ENCODE assay signal across 8 cellular contexts in genomic region chr6:121055572-121056163, GRCh38.
DNase-seq lines count a peak whose midpoint lies in the region; ATAC-seq, FAIRE-seq and TF ChIP-seq lines count a peak whose summit lies in the region.

No MANE protein-coding gene starts in this region.

- no peaks in the 10 kb centered on the region for H3K4me1 Mint-ChIP-seq in Caco-2 (ENCODE audit: low read depth, unreplicated experiment)
- H3K4me1 Mint-ChIP-seq in brain: no peaks in the 10 kb centered on the region

- CTCF ChIA-PET in Caco-2 (lab: Charles Lee): interaction anchor here (0.5 to 1.3 kb wide), 3 partner anchors 250 to 1427 kb away, joined by 3 to 11 read pairs (median 3); no protein-coding TSS in a partner anchor

- H3K4me3 Mint-ChIP-seq in Caco-2 (ENCODE audit: unreplicated experiment) (no peak overlapping the region), brain (no peak overlapping the region)

- no peaks in the 10 kb centered on the region for H3K27me3 ChIP-seq in Caco-2 (replicated peaks; ENCODE audit: control insufficient read depth, insufficient read depth, low read length)
- H3K27me3 ChIP-seq in upper lobe of right lung: no peaks in the 10 kb centered on the region

- H3K27me3 Mint-ChIP-seq in Caco-2 (ENCODE audit: insufficient read depth, unreplicated experiment) (no peaks in the 10 kb centered on the region), brain (peaks cover 7% of the 10 kb centered on the region)

- peak; percentile 85 for ATAC-seq in GM18907 (IDR thresholded peaks at IDR 0.05; ENCODE audit: unreplicated experiment)
- ATAC-seq in HG03103 (IDR thresholded peaks at IDR 0.05; ENCODE audit: low read depth, unreplicated experiment): peak; percentile 59
- ATAC-seq in upper lobe of right lung: peak; percentile 89
- ATAC-seq in HG02571 (IDR thresholded peaks at IDR 0.05; ENCODE audit: unreplicated experiment): no peak

- H3K9me3 ChIP-seq in Caco-2 (no peaks in the 10 kb centered on the region), kidney (ENCODE audit: control insufficient read depth in 1 of 2, low read length in 2 of 2) (no peaks in the 10 kb centered on the region), upper lobe of right lung (no peaks in the 10 kb centered on the region)

- intact Hi-C loops in Caco-2 (cut with micrococcal nuclease; ENCODE audit: unreplicated experiment) (loop anchor here (1.0 to 2.0 kb wide), 5 partner anchors 167 to 1129 kb away; no protein-coding TSS in a partner anchor), kidney (cut with DNase I) (no loop called here), upper lobe of right lung (cut with DNase I) (no loop called here)

- no peak overlapping the region for H3K9ac ChIP-seq in kidney (ENCODE audit: low read length in 2 of 2)

- H3K4me1 ChIP-seq in Caco-2 (no peaks in the 10 kb centered on the region), kidney (ENCODE audit: control insufficient read depth in 1 of 2, insufficient read depth in 1 of 2, low read depth in 1 of 2, low read length in 2 of 2) (no peaks in the 10 kb centered on the region), upper lobe of right lung (no peaks in the 10 kb centered on the region)

- peak in 1 of 2 experiments; percentile 60 for DNase-seq in Caco-2
- peak; percentile 26 to 64 for DNase-seq in NCI-H446 (lab: John Stamatoyannopoulos, UW)
- no peak for DNase-seq in kidney
- no peak for DNase-seq in upper lobe of right lung

- H3K9me3 Mint-ChIP-seq in Caco-2 (ENCODE audit: unreplicated experiment): no peaks in the 10 kb centered on the region
- H3K9me3 Mint-ChIP-seq in brain: no peaks in the 10 kb centered on the region

- H3K36me3 ChIP-seq in Caco-2 (ENCODE audit: control insufficient read depth, insufficient read depth, low read length) (no peaks in the 10 kb centered on the region), kidney (ENCODE audit: control insufficient read depth in 1 of 2, insufficient read depth in 2 of 2, low read length in 2 of 2) (no peaks in the 10 kb centered on the region), upper lobe of right lung (no peaks in the 10 kb centered on the region)

- H3K27ac ChIP-seq in kidney (ENCODE audit: low read depth in 2 of 2, low read length in 2 of 2) (no peak overlapping the region), upper lobe of right lung (no peak overlapping the region)

- no peak for FAIRE-seq in kidney (lab: Jason Lieb, UNC)

- no TSS peak for BruUV-seq in Caco-2 (replicated peaks; lab: Mats Ljungman, UMichigan)

- H3K27ac Mint-ChIP-seq in Caco-2 (ENCODE audit: unreplicated experiment): no peak overlapping the region
- no peak overlapping the region for H3K27ac Mint-ChIP-seq in brain

- POLR2A ChIA-PET in Caco-2 (lab: Charles Lee): no interaction called here

- TF ChIP-seq CTCF in Caco-2 (IDR thresholded peaks at IDR 0.05; ENCODE audit: insufficient read depth in 1 of 2, low read depth in 1 of 2, low read length in 1 of 2, severe bottlenecking in 1 of 2, unreplicated experiment in 1 of 2) (peak; percentile 64 to 69), brain (conservative IDR thresholded peaks at IDR 0.05) (peak; percentile 73 to 81), kidney (IDR thresholded peaks at IDR 0.05; ENCODE audit: borderline replicate concordance, extremely low read depth, insufficient read depth) (peak; percentile 46), upper lobe of right lung (IDR thresholded peaks at IDR 0.05) (peak; percentile 70)

- H3K4me3 ChIP-seq in Caco-2 (ENCODE audit: low read depth, low read length) (no peak overlapping the region), kidney (ENCODE audit: low read length in 2 of 2) (no peak overlapping the region), upper lobe of right lung (no peak overlapping the region)

- H3K36me3 Mint-ChIP-seq in Caco-2 (ENCODE audit: insufficient read depth, unreplicated experiment) (no peaks in the 10 kb centered on the region), brain (no peaks in the 10 kb centered on the region)

Comparison
In these comparisons a context has a peak if more than half of its experiments do, and no peak if none do; other contexts are left out.
1. DNase-seq: peak in NCI-H446 (2 of 2); none in kidney (single experiment) and upper lobe of right lung (single experiment).
2. Peak in every context shown above with its lines, with median percentiles within 50 percentile points of each other: CTCF ChIP-seq.